ENCODE assay signal across 11 cellular contexts in the genomic region with DNA sequence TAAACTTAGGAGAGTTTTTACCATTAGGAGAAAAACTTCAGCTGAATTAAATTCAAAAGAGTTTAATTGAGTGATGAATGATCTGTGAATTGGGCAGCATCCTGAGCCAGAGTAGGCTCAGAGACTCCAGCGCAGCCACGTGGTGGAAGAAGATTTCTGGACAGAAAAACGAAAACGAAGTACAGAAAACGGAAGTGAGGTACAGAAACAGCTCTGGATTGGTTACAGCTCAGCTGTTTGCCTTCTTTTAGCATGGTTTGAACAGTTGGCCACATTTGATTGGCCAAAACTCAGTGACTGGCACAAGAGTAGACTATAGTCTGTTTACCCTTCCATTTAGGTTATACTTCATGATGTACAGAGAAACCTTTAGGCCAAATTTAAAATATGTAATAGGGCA.
DNase-seq lines count a peak whose midpoint lies in the region; ATAC-seq and TF ChIP-seq lines count a peak whose summit lies in the region.
"Had no signal": no experiment of that assay in that cellular context is flagged by ENCODE, and none has a peak within 500 bp of the region (broad histone marks: within the 10 kb centered on the region; RNA-seq: fewer than 3 reads in every experiment).

No MANE protein-coding gene starts in this region.

- no peaks in the 10 kb centered on the region for H3K36me3 ChIP-seq in left ventricle myocardium inferior
- H3K36me3 ChIP-seq in brain microvascular endothelial cell (replicated peaks), result no peaks in the 10 kb centered on the region

- TF ChIP-seq CTCF in left ventricle myocardium inferior (IDR thresholded peaks at IDR 0.05; ENCODE audit: borderline replicate concordance) (no peak), brain microvascular endothelial cell (IDR thresholded peaks at IDR 0.05; ENCODE audit: low read depth, low read length, missing control alignments) (no peak)

- in situ Hi-C loops in brain microvascular endothelial cell (cut with HindIII; ENCODE audit: low pct_ligation_motif_present, low sequenced_read_pairs), result no loop called here

- no peak for ATAC-seq in left cardiac atrium
- ATAC-seq in GM18517 (IDR thresholded peaks at IDR 0.05; ENCODE audit: unreplicated experiment), result no peak
- no peak for ATAC-seq in HG03280 (IDR thresholded peaks at IDR 0.05; ENCODE audit: unreplicated experiment)

- H3K4me3 ChIP-seq in left ventricle myocardium inferior, result no peak overlapping the region
- no peak overlapping the region for H3K4me3 ChIP-seq in brain microvascular endothelial cell (ENCODE audit: low read depth, low read length)

- H3K27me3 ChIP-seq in left ventricle myocardium inferior (ENCODE audit: low read depth) (no peaks in the 10 kb centered on the region), brain microvascular endothelial cell (replicated peaks) (no peaks in the 10 kb centered on the region)

- intact Hi-C loops in left ventricle myocardium inferior (cut with micrococcal nuclease) (loop anchor here (10.0 kb wide), 1 partner anchor 71 kb away; no protein-coding TSS in a partner anchor), left cardiac atrium (cut with DNase I) (loop anchor here in 1 of 2 donors (5.0 kb wide), 1 partner anchor 72 kb away; a partner anchor contains a TSS)

- no peaks in the 10 kb centered on the region for H3K9me3 ChIP-seq in left ventricle myocardium inferior (replicated peaks)

- DNase-seq in left ventricle myocardium inferior (no peak), left cardiac atrium (no peak), brain microvascular endothelial cell (no peak), myocyte (ENCODE audit: low read depth) (peak; percentile 77), D341Med (ENCODE audit: low spot score) (no peak), HPDE6-E6E7 (ENCODE audit: extremely low spot score) (no peak)
- DNase-seq: erythroblast, Kasumi-1, SW 1271 had no signal

- H3K27ac ChIP-seq in left ventricle myocardium inferior (replicated peaks), result peak overlapping the region; percentile 97
- H3K27ac ChIP-seq in brain microvascular endothelial cell, result peak overlapping the region; percentile 76

- peaks cover 56% of the 10 kb centered on the region for H3K4me1 ChIP-seq in left ventricle myocardium inferior
